ENCODE assay signal across 1 cellular context in the genomic region with DNA sequence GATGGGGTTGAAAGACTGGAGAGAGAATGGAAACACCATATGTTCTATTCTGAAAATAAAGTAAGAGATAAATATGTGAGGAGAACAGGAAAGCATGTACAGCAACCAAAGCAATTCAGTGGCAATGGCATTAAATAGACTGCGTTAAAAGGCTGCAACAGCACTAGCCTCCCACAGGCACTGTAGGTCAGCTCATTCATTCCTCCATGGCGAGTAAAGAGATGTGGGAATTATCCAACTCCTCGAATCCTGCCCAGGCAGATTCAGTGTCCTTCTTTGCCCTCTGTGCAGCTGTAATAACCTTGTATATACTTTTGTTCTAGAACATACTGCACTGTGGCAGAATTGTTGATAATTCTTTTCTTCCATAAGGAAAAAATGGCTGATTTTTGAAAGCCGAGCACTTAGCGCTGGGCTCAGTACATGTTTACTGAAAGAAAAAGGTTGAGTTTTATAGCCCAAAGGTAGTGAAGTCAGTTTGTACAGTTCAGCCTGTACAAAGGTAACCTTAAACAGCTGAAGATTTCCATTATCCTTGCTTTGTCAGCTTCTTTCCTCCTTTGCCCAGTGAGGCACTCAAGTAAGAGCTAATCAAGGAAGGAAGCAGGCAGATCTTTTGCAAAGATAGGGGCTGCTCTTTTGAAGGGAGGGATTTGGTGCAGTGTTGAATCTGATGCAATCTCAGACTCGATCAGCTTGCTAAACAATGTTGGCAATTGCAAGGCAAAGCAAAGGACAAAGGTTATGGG.
TF ChIP-seq lines count a peak whose summit lies in the region.

No MANE protein-coding gene starts in this region.

TF ChIP-seq in HepG2, 621 proteins besides CTCF, POLR2A, EP300 and RAD21 (continued from another document and continues in another):
- TF ChIP-seq ZNF280D (CRISPR knock-in tag; IDR thresholded peaks at IDR 0.05) (no peak), TEAD3 (CRISPR knock-in tag; optimal IDR thresholded peaks at IDR 0.05; ENCODE audit: borderline replicate concordance) (peak; percentile 69), ZNF878 (CRISPR knock-in tag; IDR thresholded peaks at IDR 0.05) (peak; percentile 64; the same call in 1 of the 2 replicates), HHEX (CRISPR knock-in tag; IDR thresholded peaks at IDR 0.05) (peak; percentile 73; the same call in 1 of the 2 replicates), ZNF317 (CRISPR knock-in tag; IDR thresholded peaks at IDR 0.05) (no peak), GPBP1L1 (CRISPR knock-in tag; IDR thresholded peaks at IDR 0.05) (no peak), FOXK2 (IDR thresholded peaks at IDR 0.05) (no peak), KLF9 (CRISPR knock-in tag; IDR thresholded peaks at IDR 0.05; ENCODE audit: low read depth) (0 out of 2 replicates have a peak, but pooled peaks have one; percentile 54), ZNF20 (CRISPR knock-in tag; IDR thresholded peaks at IDR 0.05) (no peak), LBX2 (CRISPR knock-in tag; IDR thresholded peaks at IDR 0.05; ENCODE audit: borderline replicate concordance) (no peak), ZNF558 (CRISPR knock-in tag; IDR thresholded peaks at IDR 0.05; ENCODE audit: borderline replicate concordance) (no peak), BORCS8-MEF2B (CRISPR knock-in tag; IDR thresholded peaks at IDR 0.05) (0 out of 2 replicates have a peak, but pooled peaks have one; percentile 52), ZFP36 (IDR thresholded peaks at IDR 0.05; ENCODE audit: borderline replicate concordance, low read depth, low read length, partially characterized antibody) (no peak), ZNF235 (CRISPR knock-in tag; IDR thresholded peaks at IDR 0.05; ENCODE audit: borderline replicate concordance) (no peak), THRA (CRISPR knock-in tag; IDR thresholded peaks at IDR 0.05; ENCODE audit: borderline replicate concordance) (peak; percentile 91; the same call in 1 of the 2 replicates), ZBTB7B (CRISPR knock-in tag; IDR thresholded peaks at IDR 0.05) (peak; percentile 93), MAFG (CRISPR knock-in tag; IDR thresholded peaks at IDR 0.05) (no peak), KLF11 (CRISPR knock-in tag; IDR thresholded peaks at IDR 0.05) (0 out of 2 replicates have a peak, but pooled peaks have one; percentile 34), ZC3H13 (CRISPR knock-in tag; IDR thresholded peaks at IDR 0.05) (no peak), KLF16 (CRISPR knock-in tag; IDR thresholded peaks at IDR 0.05) (peak in 1 of 2 experiments; percentile 81; a peak in 2 of 4 replicates), ETV5 (CRISPR knock-in tag; IDR thresholded peaks at IDR 0.05; ENCODE audit: borderline replicate concordance) (peak; percentile 73), ZNF264 (CRISPR knock-in tag; IDR thresholded peaks at IDR 0.05) (0 out of 2 replicates have a peak, but pooled peaks have one; percentile 83), RFXANK (CRISPR knock-in tag; IDR thresholded peaks at IDR 0.05) (peak; percentile 57; the same call in 1 of the 2 replicates), PLRG1 (conservative IDR thresholded peaks at IDR 0.05) (no peak), HDAC6 (IDR thresholded peaks at IDR 0.05; ENCODE audit: low read depth, low read length) (no peak), NFIB (CRISPR knock-in tag; IDR thresholded peaks at IDR 0.05; ENCODE audit: borderline replicate concordance) (no peak), ZNF615 (CRISPR knock-in tag; IDR thresholded peaks at IDR 0.05; ENCODE audit: borderline replicate concordance) (no peak), ZNF674 (CRISPR knock-in tag; IDR thresholded peaks at IDR 0.05; ENCODE audit: low read depth) (no peak), ZFP1 (CRISPR knock-in tag; IDR thresholded peaks at IDR 0.05) (peak; percentile 58; the same call in 1 of the 2 replicates), ZNF282 (IDR thresholded peaks at IDR 0.05; ENCODE audit: partially characterized antibody) (no peak)
- TF ChIP-seq, protein P1, sequence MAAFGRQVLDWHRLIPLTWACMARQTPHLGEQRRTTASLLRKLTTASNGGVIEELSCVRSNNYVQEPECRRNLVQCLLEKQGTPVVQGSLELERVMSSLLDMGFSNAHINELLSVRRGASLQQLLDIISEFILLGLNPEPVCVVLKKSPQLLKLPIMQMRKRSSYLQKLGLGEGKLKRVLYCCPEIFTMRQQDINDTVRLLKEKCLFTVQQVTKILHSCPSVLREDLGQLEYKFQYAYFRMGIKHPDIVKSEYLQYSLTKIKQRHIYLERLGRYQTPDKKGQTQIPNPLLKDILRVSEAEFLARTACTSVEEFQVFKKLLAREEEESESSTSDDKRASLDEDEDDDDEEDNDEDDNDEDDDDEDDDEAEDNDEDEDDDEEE (CRISPR knock-in tag; IDR thresholded peaks at IDR 0.05): no peak
- TF ChIP-seq, protein P2, sequence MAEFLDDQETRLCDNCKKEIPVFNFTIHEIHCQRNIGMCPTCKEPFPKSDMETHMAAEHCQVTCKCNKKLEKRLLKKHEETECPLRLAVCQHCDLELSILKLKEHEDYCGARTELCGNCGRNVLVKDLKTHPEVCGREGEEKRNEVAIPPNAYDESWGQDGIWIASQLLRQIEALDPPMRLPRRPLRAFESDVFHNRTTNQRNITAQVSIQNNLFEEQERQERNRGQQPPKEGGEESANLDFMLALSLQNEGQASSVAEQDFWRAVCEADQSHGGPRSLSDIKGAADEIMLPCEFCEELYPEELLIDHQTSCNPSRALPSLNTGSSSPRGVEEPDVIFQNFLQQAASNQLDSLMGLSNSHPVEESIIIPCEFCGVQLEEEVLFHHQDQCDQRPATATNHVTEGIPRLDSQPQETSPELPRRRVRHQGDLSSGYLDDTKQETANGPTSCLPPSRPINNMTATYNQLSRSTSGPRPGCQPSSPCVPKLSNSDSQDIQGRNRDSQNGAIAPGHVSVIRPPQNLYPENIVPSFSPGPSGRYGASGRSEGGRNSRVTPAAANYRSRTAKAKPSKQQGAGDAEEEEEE (CRISPR knock-in tag; IDR thresholded peaks at IDR 0.05; ENCODE audit: borderline replicate concordance): no peak
- TF ChIP-seq, protein P3, sequence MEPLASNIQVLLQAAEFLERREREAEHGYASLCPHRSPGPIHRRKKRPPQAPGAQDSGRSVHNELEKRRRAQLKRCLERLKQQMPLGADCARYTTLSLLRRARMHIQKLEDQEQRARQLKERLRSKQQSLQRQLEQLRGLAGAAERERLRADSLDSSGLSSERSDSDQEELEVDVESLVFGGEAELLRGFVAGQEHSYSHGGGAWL (CRISPR knock-in tag; IDR thresholded peaks at IDR 0.05): no peak
- TF ChIP-seq, protein P4, sequence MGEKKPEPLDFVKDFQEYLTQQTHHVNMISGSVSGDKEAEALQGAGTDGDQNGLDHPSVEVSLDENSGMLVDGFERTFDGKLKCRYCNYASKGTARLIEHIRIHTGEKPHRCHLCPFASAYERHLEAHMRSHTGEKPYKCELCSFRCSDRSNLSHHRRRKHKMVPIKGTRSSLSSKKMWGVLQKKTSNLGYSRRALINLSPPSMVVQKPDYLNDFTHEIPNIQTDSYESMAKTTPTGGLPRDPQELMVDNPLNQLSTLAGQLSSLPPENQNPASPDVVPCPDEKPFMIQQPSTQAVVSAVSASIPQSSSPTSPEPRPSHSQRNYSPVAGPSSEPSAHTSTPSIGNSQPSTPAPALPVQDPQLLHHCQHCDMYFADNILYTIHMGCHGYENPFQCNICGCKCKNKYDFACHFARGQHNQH (CRISPR knock-in tag; IDR thresholded peaks at IDR 0.05): peak; percentile 46; the same call in 1 of the 2 replicates
- TF ChIP-seq, protein P5, sequence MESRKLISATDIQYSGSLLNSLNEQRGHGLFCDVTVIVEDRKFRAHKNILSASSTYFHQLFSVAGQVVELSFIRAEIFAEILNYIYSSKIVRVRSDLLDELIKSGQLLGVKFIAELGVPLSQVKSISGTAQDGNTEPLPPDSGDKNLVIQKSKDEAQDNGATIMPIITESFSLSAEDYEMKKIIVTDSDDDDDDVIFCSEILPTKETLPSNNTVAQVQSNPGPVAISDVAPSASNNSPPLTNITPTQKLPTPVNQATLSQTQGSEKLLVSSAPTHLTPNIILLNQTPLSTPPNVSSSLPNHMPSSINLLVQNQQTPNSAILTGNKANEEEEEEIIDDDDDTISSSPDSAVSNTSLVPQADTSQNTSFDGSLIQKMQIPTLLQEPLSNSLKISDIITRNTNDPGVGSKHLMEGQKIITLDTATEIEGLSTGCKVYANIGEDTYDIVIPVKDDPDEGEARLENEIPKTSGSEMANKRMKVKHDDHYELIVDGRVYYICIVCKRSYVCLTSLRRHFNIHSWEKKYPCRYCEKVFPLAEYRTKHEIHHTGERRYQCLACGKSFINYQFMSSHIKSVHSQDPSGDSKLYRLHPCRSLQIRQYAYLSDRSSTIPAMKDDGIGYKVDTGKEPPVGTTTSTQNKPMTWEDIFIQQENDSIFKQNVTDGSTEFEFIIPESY (CRISPR knock-in tag; IDR thresholded peaks at IDR 0.05): peak; percentile 33; the same call in 1 of the 2 replicates
- TF ChIP-seq, protein P6, sequence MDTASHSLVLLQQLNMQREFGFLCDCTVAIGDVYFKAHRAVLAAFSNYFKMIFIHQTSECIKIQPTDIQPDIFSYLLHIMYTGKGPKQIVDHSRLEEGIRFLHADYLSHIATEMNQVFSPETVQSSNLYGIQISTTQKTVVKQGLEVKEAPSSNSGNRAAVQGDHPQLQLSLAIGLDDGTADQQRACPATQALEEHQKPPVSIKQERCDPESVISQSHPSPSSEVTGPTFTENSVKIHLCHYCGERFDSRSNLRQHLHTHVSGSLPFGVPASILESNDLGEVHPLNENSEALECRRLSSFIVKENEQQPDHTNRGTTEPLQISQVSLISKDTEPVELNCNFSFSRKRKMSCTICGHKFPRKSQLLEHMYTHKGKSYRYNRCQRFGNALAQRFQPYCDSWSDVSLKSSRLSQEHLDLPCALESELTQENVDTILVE (CRISPR knock-in tag; IDR thresholded peaks at IDR 0.05): peak; percentile 78
- TF ChIP-seq, protein P7, sequence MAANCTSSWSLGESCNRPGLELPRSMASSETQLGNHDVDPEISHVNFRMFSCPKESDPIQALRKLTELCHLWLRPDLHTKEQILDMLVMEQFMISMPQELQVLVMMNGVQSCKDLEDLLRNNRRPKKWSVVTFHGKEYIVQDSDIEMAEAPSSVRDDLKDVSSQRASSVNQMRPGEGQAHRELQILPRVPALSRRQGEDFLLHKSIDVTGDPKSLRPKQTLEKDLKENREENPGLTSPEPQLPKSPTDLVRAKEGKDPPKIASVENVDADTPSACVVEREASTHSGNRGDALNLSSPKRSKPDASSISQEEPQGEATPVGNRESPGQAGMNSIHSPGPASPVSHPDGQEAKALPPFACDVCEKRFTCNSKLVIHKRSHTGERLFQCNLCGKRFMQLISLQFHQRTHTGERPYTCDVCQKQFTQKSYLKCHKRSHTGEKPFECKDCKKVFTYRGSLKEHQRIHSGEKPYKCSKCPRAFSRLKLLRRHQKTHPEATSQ (CRISPR knock-in tag; IDR thresholded peaks at IDR 0.05; ENCODE audit: borderline replicate concordance): peak; percentile 90; the same call in 1 of the 2 replicates
- TF ChIP-seq, protein P8, sequence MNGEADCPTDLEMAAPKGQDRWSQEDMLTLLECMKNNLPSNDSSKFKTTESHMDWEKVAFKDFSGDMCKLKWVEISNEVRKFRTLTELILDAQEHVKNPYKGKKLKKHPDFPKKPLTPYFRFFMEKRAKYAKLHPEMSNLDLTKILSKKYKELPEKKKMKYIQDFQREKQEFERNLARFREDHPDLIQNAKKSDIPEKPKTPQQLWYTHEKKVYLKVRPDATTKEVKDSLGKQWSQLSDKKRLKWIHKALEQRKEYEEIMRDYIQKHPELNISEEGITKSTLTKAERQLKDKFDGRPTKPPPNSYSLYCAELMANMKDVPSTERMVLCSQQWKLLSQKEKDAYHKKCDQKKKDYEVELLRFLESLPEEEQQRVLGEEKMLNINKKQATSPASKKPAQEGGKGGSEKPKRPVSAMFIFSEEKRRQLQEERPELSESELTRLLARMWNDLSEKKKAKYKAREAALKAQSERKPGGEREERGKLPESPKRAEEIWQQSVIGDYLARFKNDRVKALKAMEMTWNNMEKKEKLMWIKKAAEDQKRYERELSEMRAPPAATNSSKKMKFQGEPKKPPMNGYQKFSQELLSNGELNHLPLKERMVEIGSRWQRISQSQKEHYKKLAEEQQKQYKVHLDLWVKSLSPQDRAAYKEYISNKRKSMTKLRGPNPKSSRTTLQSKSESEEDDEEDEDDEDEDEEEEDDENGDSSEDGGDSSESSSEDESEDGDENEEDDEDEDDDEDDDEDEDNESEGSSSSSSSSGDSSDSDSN (CRISPR knock-in tag; IDR thresholded peaks at IDR 0.05): 0 out of 2 replicates have a peak, but pooled peaks have one; percentile 33
